Comparison of ENCODE assay signal across 8 cellular contexts in the genomic region with DNA sequence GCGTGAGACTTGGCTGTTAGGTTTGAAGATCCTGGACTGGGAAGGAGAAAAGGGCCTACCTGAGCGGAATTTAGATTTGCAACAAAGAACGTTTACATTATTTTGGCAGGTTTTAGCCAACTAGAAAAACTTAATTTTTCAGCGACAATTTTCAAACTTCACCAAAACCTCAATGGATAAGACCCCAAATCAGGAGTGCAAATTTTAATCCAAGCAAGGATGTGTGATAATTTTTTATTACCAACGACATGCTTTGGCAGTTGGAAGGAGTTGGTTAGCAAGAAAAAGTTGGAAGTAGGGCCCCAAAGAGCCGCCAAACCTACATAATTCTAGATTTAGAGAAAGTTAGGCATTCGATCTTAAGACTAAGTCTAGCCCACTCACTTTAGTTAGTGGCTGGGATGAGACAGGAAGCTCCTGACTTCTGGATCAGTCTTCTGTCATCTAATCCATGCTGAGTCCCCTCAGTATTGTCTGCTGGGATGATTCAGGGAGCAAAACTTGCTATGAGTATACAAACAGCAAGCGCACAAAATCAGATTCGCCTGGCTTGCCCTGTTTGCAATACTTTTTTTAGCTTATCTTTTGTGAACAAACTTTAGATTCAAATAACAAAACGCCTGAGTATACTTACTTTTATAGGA. TPM values are rescaled to one million over a fixed set of nuclear protein-coding genes. Genes with fewer than 3 reads are reported as not detected.
DNase-seq lines count a peak whose midpoint lies in the region; ATAC-seq and TF ChIP-seq lines count a peak whose summit lies in the region.

No MANE protein-coding gene starts in this region.

- H2BK15ac ChIP-seq in neuronal stem cell (ENCODE audit: low read length), result no peak overlapping the region

- H3K9me2 ChIP-seq in DOHH2 (replicated peaks; ENCODE audit: control insufficient read depth, low read length), result no peaks in the 10 kb centered on the region
- H3K9me2 ChIP-seq in OCI-LY1 (ENCODE audit: low read depth, low read length), result no peaks in the 10 kb centered on the region

- H3K4ac ChIP-seq in neuronal stem cell (ENCODE audit: low read length), result no peak overlapping the region

- H3K79me2 ChIP-seq in DOHH2 (ENCODE audit: control insufficient read depth, low read length), result no peaks in the 10 kb centered on the region
- H3K79me2 ChIP-seq in OCI-LY1 (ENCODE audit: insufficient read depth, low read length), result peaks cover 34% of the 10 kb centered on the region

- H3K36me3 ChIP-seq in DOHH2 (ENCODE audit: control insufficient read depth, low read length), result no peaks in the 10 kb centered on the region
- peaks cover 7% of the 10 kb centered on the region; the same call in 1 of the 2 replicates for H3K36me3 ChIP-seq in OCI-LY1 (ENCODE audit: insufficient read depth, low read length)
- H3K36me3 ChIP-seq in endocrine pancreas (ENCODE audit: control insufficient read depth, insufficient read depth, low read length), result no peaks in the 10 kb centered on the region
- peaks cover 0 to 6% of the 10 kb centered on the region in 2 donors for H3K36me3 ChIP-seq in neuronal stem cell (replicated peaks in 1 of 2; ENCODE audit: control insufficient read depth in 2 of 2, insufficient read depth in 2 of 2, low read length in 2 of 2)

- H3K9ac ChIP-seq in OCI-LY1 (ENCODE audit: low read length), result peak overlapping the region; percentile 57
- H3K9ac ChIP-seq in endocrine pancreas (ENCODE audit: control insufficient read depth, insufficient read depth, low read length), result peak overlapping the region; percentile 68
- H3K9ac ChIP-seq in neuronal stem cell (ENCODE audit: low read depth, low read length, poor library complexity), result no peak overlapping the region

- H4K91ac ChIP-seq in neuronal stem cell (ENCODE audit: low read depth, low read length, poor library complexity), result no peak overlapping the region

- H3K23ac ChIP-seq in neuronal stem cell (ENCODE audit: low read depth, low read length, poor library complexity), result no peak overlapping the region

- H3K4me2 ChIP-seq in DOHH2 (ENCODE audit: low read length) (peak overlapping the region; percentile 90), OCI-LY1 (ENCODE audit: low read length) (peak overlapping the region; percentile 71), neuronal stem cell (ENCODE audit: insufficient read depth, low read length, poor library complexity, severe bottlenecking) (peak overlapping the region; percentile 40)

- ATAC-seq in HG02798 (IDR thresholded peaks at IDR 0.05; ENCODE audit: poor library complexity, unreplicated experiment) (no peak), GM21528 (IDR thresholded peaks at IDR 0.05; ENCODE audit: low FRiP score, unreplicated experiment) (no peak)

- H4K8ac ChIP-seq in neuronal stem cell (ENCODE audit: low read depth, low read length), result no peak overlapping the region

- H3K79me1 ChIP-seq in neuronal stem cell (ENCODE audit: low read depth, low read length), result peaks cover 1% of the 10 kb centered on the region

- H2BK120ac ChIP-seq in neuronal stem cell (ENCODE audit: low read depth, low read length), result no peak overlapping the region

- H3K18ac ChIP-seq in neuronal stem cell (ENCODE audit: low read length), result peak overlapping the region; percentile 84

- H3K4me1 ChIP-seq in DOHH2 (ENCODE audit: control insufficient read depth, low read length), result peaks cover 11% of the 10 kb centered on the region
- peaks cover 38% of the 10 kb centered on the region for H3K4me1 ChIP-seq in OCI-LY1 (ENCODE audit: insufficient read depth, low read length, severe bottlenecking)
- peaks cover 20% of the 10 kb centered on the region for H3K4me1 ChIP-seq in endocrine pancreas (ENCODE audit: control insufficient read depth, insufficient read depth, low read length)
- peaks cover 8 to 15% of the 10 kb centered on the region in 2 donors for H3K4me1 ChIP-seq in neuronal stem cell (ENCODE audit: control insufficient read depth in 2 of 2, insufficient read depth in 1 of 2, low read depth in 1 of 2, low read length in 2 of 2)

- peaks cover 62% of the 10 kb centered on the region for H3K27me3 ChIP-seq in DOHH2 (ENCODE audit: control insufficient read depth, low read length)
- peaks cover 4% of the 10 kb centered on the region; the same call in 1 of the 2 replicates for H3K27me3 ChIP-seq in OCI-LY1 (ENCODE audit: insufficient read depth, low read length)
- no peaks in the 10 kb centered on the region for H3K27me3 ChIP-seq in endocrine pancreas (ENCODE audit: control insufficient read depth, insufficient read depth, low read length)
- no peaks in the 10 kb centered on the region for H3K27me3 ChIP-seq in neuronal stem cell (ENCODE audit: control insufficient read depth in 3 of 3, insufficient read depth in 3 of 3, low read depth in 1 of 3, low read length in 3 of 3)

- H3F3A ChIP-seq in DOHH2 (ENCODE audit: control insufficient read depth, insufficient read depth) (peaks cover 2% of the 10 kb centered on the region; the same call in 1 of the 2 replicates), OCI-LY1 (ENCODE audit: insufficient read depth, low read length) (peaks cover 4% of the 10 kb centered on the region; the same call in 1 of the 2 replicates)

- no peak for DNase-seq in neuronal stem cell (ENCODE audit: low spot score)
- DNase-seq in NCI-H2081 treated with DMSO at 0.1 percent for 48 hours (lab: John Stamatoyannopoulos, UW), result no peak
- DNase-seq in NCI-H510A treated with DMSO at 0.1 percent for 48 hours (lab: John Stamatoyannopoulos, UW), result no peak

- H3K27ac ChIP-seq in DOHH2 (ENCODE audit: low read depth, low read length), result no peak overlapping the region
- no peak overlapping the region for H3K27ac ChIP-seq in OCI-LY1 (ENCODE audit: low read depth, low read length, poor library complexity, severe bottlenecking)
- peak overlapping the region; percentile 85 for H3K27ac ChIP-seq in neuronal stem cell (replicated peaks; ENCODE audit: low read length)

- H3K9me3 ChIP-seq in DOHH2 (ENCODE audit: control insufficient read depth, insufficient read depth, low read length) (no peaks in the 10 kb centered on the region), OCI-LY1 (ENCODE audit: low read length) (no peaks in the 10 kb centered on the region), endocrine pancreas (ENCODE audit: control insufficient read depth, low read length) (no peaks in the 10 kb centered on the region), neuronal stem cell (replicated peaks in 1 of 2; ENCODE audit: control insufficient read depth in 2 of 2, insufficient read depth in 1 of 2, low read depth in 1 of 2, low read length in 2 of 2) (no peaks in the 10 kb centered on the region)

- H3K14ac ChIP-seq in neuronal stem cell (ENCODE audit: low read length), result no peak overlapping the region

- peak overlapping the region; percentile 12 for H2AFZ ChIP-seq in OCI-LY1 (ENCODE audit: low read length)
- peak overlapping the region; percentile 97 for H2AFZ ChIP-seq in neuronal stem cell (ENCODE audit: low read length)

- no peak overlapping the region for H2BK12ac ChIP-seq in neuronal stem cell (ENCODE audit: low read length)

- no peak overlapping the region for H2AK5ac ChIP-seq in neuronal stem cell (ENCODE audit: low read depth, low read length)

- WGBS in neuronal stem cell (ENCODE audit: extremely low coverage in 2 of 2, insufficient read length in 2 of 2, insufficient replicate concordance in 1 of 2), 2 donors, result no CpG with 5 or more reads among the region's 10 CpGs

- H4K20me1 ChIP-seq in DOHH2 (ENCODE audit: control insufficient read depth, insufficient read depth, low read depth, low read length) (no peaks in the 10 kb centered on the region; the same call in 1 of the 2 replicates), OCI-LY1 (ENCODE audit: insufficient read depth, low read length) (peaks cover 4% of the 10 kb centered on the region; the same call in 1 of the 2 replicates)

- no peak for TF ChIP-seq CTCF in DOHH2 (IDR thresholded peaks at IDR 0.05; ENCODE audit: low read depth, low read length, poor library complexity, severe bottlenecking)
- TF ChIP-seq CTCF in OCI-LY1 (IDR thresholded peaks at IDR 0.05; ENCODE audit: low read length), result no peak

- no peak overlapping the region for H2BK5ac ChIP-seq in neuronal stem cell (ENCODE audit: low read length)

- H3K4me3 ChIP-seq in DOHH2 (ENCODE audit: low read length) (peak overlapping the region; percentile 78), OCI-LY1 (ENCODE audit: low read depth, low read length, poor library complexity, severe bottlenecking) (peak overlapping the region; percentile 83), endocrine pancreas (ENCODE audit: control insufficient read depth, insufficient read depth, low read length) (peak overlapping the region; percentile 28), neuronal stem cell (ENCODE audit: low read length in 2 of 2) (peak overlapping the region; percentile 79 to 86)

RNA-seq across cellular contexts. Expression of a gene that starts 0.8 kb away (rescaled TPM):
- 77.7 TPM for polyA plus RNA-seq in neuronal stem cell (2013, experiment 1 of 2)
- polyA plus RNA-seq in neuronal stem cell (2013, experiment 2 of 2), result 81.7 TPM

Comparison
In these comparisons a context has a peak if more than half of its experiments do, and no peak if none do; other contexts are left out.
1. H3K4me2 ChIP-seq: peak in every context shown above with its lines; median percentile 90 in DOHH2; 71 in OCI-LY1; 40 in neuronal stem cell.
2. H3K4me3 ChIP-seq: peak in every context shown above with its lines; median percentile 83 in OCI-LY1; 82 in neuronal stem cell; 78 in DOHH2; 28 in endocrine pancreas.